ENCODE assay signal across 8 cellular contexts in genomic region chrX:18983711-18984380, GRCh38. TPM values are rescaled to one million over a fixed set of nuclear protein-coding genes. Genes with fewer than 3 reads are reported as not detected.
DNase-seq lines count a peak whose midpoint lies in the region; ATAC-seq, FAIRE-seq and TF ChIP-seq lines count a peak whose summit lies in the region.

Gene PHKA2, minus strand, starts transcription at chrX:18984114. Its CDS starts 182 bp downstream, at chrX:18983932.

- no peaks in the 10 kb centered on the region for H4K20me1 ChIP-seq in mammary epithelial cell (ENCODE audit: insufficient read depth, low read length)

- peak within 1 kb of the TSS; percentile 87 for H2AFZ ChIP-seq in mammary epithelial cell (ENCODE audit: low read depth, low read length)

- H3K4me1 Mint-ChIP-seq in CD8-positive, alpha-beta T cell (ENCODE audit: low read depth): peaks cover 27% of the 10 kb centered on the region

- H3K9me3 Mint-ChIP-seq in CD8-positive, alpha-beta T cell: no peaks in the 10 kb centered on the region

- FAIRE-seq in D721Med (lab: Jason Lieb, UNC): no peak

- peak within 1 kb of the TSS; percentile 94 for H3K27ac Mint-ChIP-seq in CD8-positive, alpha-beta T cell

- peak within 1 kb of the TSS; percentile 82 for H3K27ac ChIP-seq in CD8-positive, alpha-beta T cell (ENCODE audit: low read depth, low read length)
- H3K27ac ChIP-seq in mammary epithelial cell (ENCODE audit: insufficient read depth, low read depth, low read length): peak within 1 kb of the TSS; percentile 57
- H3K27ac ChIP-seq in spleen: peak within 1 kb of the TSS; percentile 38 to 97 (median 92)

- BruUV-seq in mammary epithelial cell (replicated peaks; lab: Mats Ljungman, UMichigan): no TSS peak

- CTCF ChIA-PET in CD8-positive, alpha-beta T cell (lab: Charles Lee): no interaction called here
- CTCF ChIA-PET in mammary epithelial cell (lab: Charles Lee; ENCODE audit: low non-redundant PET): no interaction called here

- peak in 1 of 7 experiments; percentile 30 for DNase-seq in CD8-positive, alpha-beta T cell
- DNase-seq in SW480 (ENCODE audit: low spot score): peak; percentile 40
- DNase-seq in mammary epithelial cell: peak; percentile 62
- peak; percentile 79 for DNase-seq in islet precursor cell
- no peak for DNase-seq in spleen
- no peak for DNase-seq in D721Med (ENCODE audit: insufficient read length, low spot score)

- no peaks in the 10 kb centered on the region for H3K36me3 Mint-ChIP-seq in CD8-positive, alpha-beta T cell

- ATAC-seq in CD8-positive, alpha-beta T cell: peak; percentile 16
- ATAC-seq in GM19351 (IDR thresholded peaks at IDR 0.05; ENCODE audit: unreplicated experiment) (peak; percentile 48), HG03442 (IDR thresholded peaks at IDR 0.05; ENCODE audit: unreplicated experiment) (peak; percentile 35)

- H3K4me3 Mint-ChIP-seq in CD8-positive, alpha-beta T cell: peak within 1 kb of the TSS; percentile 83

- TF ChIP-seq CTCF in CD8-positive, alpha-beta T cell (IDR thresholded peaks at IDR 0.05): no peak
- no peak for TF ChIP-seq CTCF in mammary epithelial cell (conservative IDR thresholded peaks at IDR 0.05 in 1 of 2, IDR thresholded peaks at IDR 0.05 in 1 of 2; ENCODE audit: extremely low read depth in 1 of 2, insufficient read depth in 1 of 2, low read depth in 1 of 2, low read length in 2 of 2)
- no peak for TF ChIP-seq CTCF in spleen (IDR thresholded peaks at IDR 0.05 in 8 of 11, conservative IDR thresholded peaks at IDR 0.05 in 3 of 11)
- no peak for TF ChIP-seq CTCF in D721Med (IDR thresholded peaks at IDR 0.05; ENCODE audit: insufficient read depth, missing control alignments)

- no peak for TF ChIP-seq POLR2A in spleen (IDR thresholded peaks at IDR 0.05)

- H3K9me3 ChIP-seq in CD8-positive, alpha-beta T cell (ENCODE audit: low read length): no peaks in the 10 kb centered on the region
- H3K9me3 ChIP-seq in mammary epithelial cell (replicated peaks; ENCODE audit: insufficient read depth, low read length) (peaks cover 2% of the 10 kb centered on the region), spleen (no peaks in the 10 kb centered on the region)

- H3K36me3 ChIP-seq in CD8-positive, alpha-beta T cell (ENCODE audit: insufficient read depth, low read length): no peaks in the 10 kb centered on the region
- no peaks in the 10 kb centered on the region for H3K36me3 ChIP-seq in mammary epithelial cell (ENCODE audit: insufficient read depth, low read length)
- peaks cover 0 to 7% (median 0%) of the 10 kb centered on the region in 6 donors for H3K36me3 ChIP-seq in spleen

- H3K4me1 ChIP-seq in CD8-positive, alpha-beta T cell (ENCODE audit: insufficient read depth, low read length): peaks cover 15% of the 10 kb centered on the region
- H3K4me1 ChIP-seq in mammary epithelial cell (ENCODE audit: insufficient read depth, low read length) (no peaks in the 10 kb centered on the region), spleen (peaks cover 0 to 40% (median 12%) of the 10 kb centered on the region in 6 donors)

- POLR2A ChIA-PET in CD8-positive, alpha-beta T cell (lab: Charles Lee): no interaction called here

- intact Hi-C loops in CD8-positive, alpha-beta T cell (cut with DNase I, micrococcal nuclease): loop anchor here (1.0 to 10.0 kb wide), 9 partner anchors 97 to 1247 kb away; partner anchors contain the start of genes BCLAF3 (in 1 of the 2), CDKL5 (in 1 of the 2), EIF1AX (in 1 of the 2) and PDHA1 (in 1 of the 2)
- intact Hi-C loops in mammary epithelial cell (cut with micrococcal nuclease) (loop anchor here (1.0 kb wide), 1 partner anchor 22 kb away; no protein-coding TSS in a partner anchor), spleen (cut with DNase I; ENCODE audit: low total_unique reads) (no loop called here)

- H3K4me3 ChIP-seq in CD8-positive, alpha-beta T cell (ENCODE audit: low read depth, low read length): peak within 1 kb of the TSS; percentile 79
- H3K4me3 ChIP-seq in mammary epithelial cell (replicated peaks in 1 of 3; ENCODE audit: insufficient read depth in 1 of 3, low read depth in 2 of 3, low read length in 3 of 3) (peak within 1 kb of the TSS; percentile 71 to 79 (median 73)), spleen (peak within 1 kb of the TSS; percentile 55 to 84 (median 66))

- in situ Hi-C loops in mammary epithelial cell (cut with MboI; ENCODE audit: low sequenced_read_pairs in 2 of 2): no loop called here

- H3K9ac ChIP-seq in mammary epithelial cell (ENCODE audit: insufficient read depth, low read length): peak within 1 kb of the TSS; percentile 59

- peaks cover 40% of the 10 kb centered on the region for H3K79me2 ChIP-seq in mammary epithelial cell (ENCODE audit: insufficient read depth, low read length)

- H3K4me2 ChIP-seq in mammary epithelial cell (ENCODE audit: insufficient read depth, low read depth, low read length): peak within 1 kb of the TSS; percentile 71

- H3K27me3 Mint-ChIP-seq in CD8-positive, alpha-beta T cell (ENCODE audit: low read depth): no peaks in the 10 kb centered on the region

- dilution Hi-C loops in mammary epithelial cell (cut with HindIII; ENCODE audit: low sequenced_read_pairs): no loop called here

- H3K27me3 ChIP-seq in CD8-positive, alpha-beta T cell (ENCODE audit: insufficient read depth, low read length): no peaks in the 10 kb centered on the region
- H3K27me3 ChIP-seq in mammary epithelial cell (ENCODE audit: insufficient read depth, low read length): no peaks in the 10 kb centered on the region
- H3K27me3 ChIP-seq in spleen (replicated peaks in 1 of 7): peaks cover 0 to 12% (median 0%) of the 10 kb centered on the region in 7 donors

- 12% methylated on average over 6 of the region's 63 CpGs for WGBS in mammary epithelial cell (ENCODE audit: low coverage, missing lambda C conversion rate)
- WGBS in spleen, 5 donors: 0 to 35% (median 1%) methylated on average over 8 to 63 of the region's 63 CpGs

RNA-seq across cellular contexts. Expression of gene PHKA2, which starts in this region (rescaled TPM):
- 10 to 100 TPM; 23.5 to 26.2 TPM for total RNA-seq in CD8-positive, alpha-beta T cell
- total RNA-seq in mammary epithelial cell: 10 to 100 TPM; 18.0 to 23.0 TPM
- 14.0 TPM for polyA plus RNA-seq in mammary epithelial cell
- 10.7 TPM for polyA minus RNA-seq in mammary epithelial cell
- total RNA-seq in spleen: 10 to 100 TPM; 26.8 to 46.0 (median 36.7) TPM
- 10 to 100 TPM; 13.7 to 25.9 (median 24.1) TPM for polyA plus RNA-seq in spleen

Comparison
In these comparisons a context has a peak if more than half of its experiments do, and no peak if none do; other contexts are left out.
1. DNase-seq: peak in SW480 (single experiment), mammary epithelial cell (single experiment) and islet precursor cell (single experiment); none in spleen (single experiment) and D721Med (single experiment).
2. Peak in every context shown above with its lines, with median percentiles within 50 percentile points of each other: ATAC-seq, H3K27ac ChIP-seq and H3K4me3 ChIP-seq.